In the genomic region with DNA sequence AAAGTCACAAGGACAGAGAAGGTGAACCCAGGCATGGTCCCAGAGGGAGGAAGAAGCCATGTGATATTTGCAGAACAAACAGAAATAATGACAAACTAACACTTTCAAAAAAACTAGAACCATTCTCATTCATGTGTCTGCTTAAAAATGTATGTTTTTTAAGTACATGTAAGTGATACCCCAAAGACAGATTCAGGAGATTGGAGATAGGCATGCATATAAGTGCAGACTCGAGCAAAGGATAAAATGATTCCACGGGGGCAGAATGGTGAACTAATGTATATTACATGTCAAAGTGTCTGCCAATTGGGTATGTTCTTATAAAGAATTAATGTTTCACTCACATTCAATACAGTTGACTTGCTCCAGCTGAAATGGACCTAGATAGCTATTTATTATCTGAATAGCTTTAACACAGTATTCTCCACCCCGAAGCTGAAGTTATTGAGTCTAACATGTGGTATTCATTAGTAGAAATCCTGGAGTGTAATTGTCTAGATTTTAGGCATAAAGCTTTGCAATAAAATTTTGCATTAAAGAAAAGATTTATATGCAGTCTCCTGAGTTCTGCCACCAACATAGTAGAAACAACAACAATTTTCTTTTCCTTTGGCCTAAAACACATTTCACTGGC, we compare ENCODE assay signal across 1 cellular context.
TF ChIP-seq lines count a peak whose summit lies in the region.

No MANE protein-coding gene starts in this region.

TF ChIP-seq in IMR-90, 13 proteins besides CTCF, POLR2A, EP300 and RAD21:
- no peak for TF ChIP-seq MAFK (IDR thresholded peaks at IDR 0.05; ENCODE audit: low read depth, low read length)
